Comparison of ENCODE assay signal across 1 cellular context in the genomic region with DNA sequence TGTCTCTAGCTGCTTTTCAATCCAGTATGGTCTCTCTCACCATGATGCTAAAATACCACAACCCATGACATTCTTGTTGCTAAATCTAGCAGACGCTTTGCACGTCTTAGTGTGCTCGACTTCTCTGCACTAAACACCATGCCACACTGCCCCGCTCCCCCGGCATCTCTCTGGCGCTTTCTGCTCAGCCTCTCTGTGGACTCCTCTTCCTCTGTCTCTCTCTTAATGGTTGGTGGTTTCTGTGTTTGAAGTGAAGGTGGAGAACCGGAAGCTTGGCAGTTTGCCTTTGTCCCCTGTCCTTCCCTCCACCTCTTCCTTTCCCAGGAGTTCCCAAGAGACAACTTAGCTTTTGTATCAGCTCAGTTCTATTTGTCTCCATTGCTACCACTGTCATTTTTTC.
A peak's percentile ranks its signal among the peaks of the same experiment; 100 is the strongest.
TF ChIP-seq lines count a peak whose summit lies in the region.

No MANE protein-coding gene starts in this region.

TF ChIP-seq in GM12878, 131 proteins besides CTCF, POLR2A, EP300 and RAD21:
- TF ChIP-seq SMC3 (IDR thresholded peaks at IDR 0.05; ENCODE audit: borderline replicate concordance, low read length) (no peak), MYC (IDR thresholded peaks at IDR 0.05; ENCODE audit: insufficient read depth, insufficient read length, insufficient replicate concordance, low read length, severe bottlenecking) (no peak), RUNX3 (IDR thresholded peaks at IDR 0.05; ENCODE audit: low read length) (peak; percentile 58; the same call in 1 of the 2 replicates), PAX8 (IDR thresholded peaks at IDR 0.05) (no peak), SRF (IDR thresholded peaks at IDR 0.05; ENCODE audit: low read depth in 2 of 2, low read length in 2 of 2) (no peak), SPI1 (IDR thresholded peaks at IDR 0.05; ENCODE audit: borderline replicate concordance, insufficient read depth, low read depth, low read length) (peak; percentile 35; the same call in 1 of the 2 replicates)
- TF ChIP-seq, protein P1, sequence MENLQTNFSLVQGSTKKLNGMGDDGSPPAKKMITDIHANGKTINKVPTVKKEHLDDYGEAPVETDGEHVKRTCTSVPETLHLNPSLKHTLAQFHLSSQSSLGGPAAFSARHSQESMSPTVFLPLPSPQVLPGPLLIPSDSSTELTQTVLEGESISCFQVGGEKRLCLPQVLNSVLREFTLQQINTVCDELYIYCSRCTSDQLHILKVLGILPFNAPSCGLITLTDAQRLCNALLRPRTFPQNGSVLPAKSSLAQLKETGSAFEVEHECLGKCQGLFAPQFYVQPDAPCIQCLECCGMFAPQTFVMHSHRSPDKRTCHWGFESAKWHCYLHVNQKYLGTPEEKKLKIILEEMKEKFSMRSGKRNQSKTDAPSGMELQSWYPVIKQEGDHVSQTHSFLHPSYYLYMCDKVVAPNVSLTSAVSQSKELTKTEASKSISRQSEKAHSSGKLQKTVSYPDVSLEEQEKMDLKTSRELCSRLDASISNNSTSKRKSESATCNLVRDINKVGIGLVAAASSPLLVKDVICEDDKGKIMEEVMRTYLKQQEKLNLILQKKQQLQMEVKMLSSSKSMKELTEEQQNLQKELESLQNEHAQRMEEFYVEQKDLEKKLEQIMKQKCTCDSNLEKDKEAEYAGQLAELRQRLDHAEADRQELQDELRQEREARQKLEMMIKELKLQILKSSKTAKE (IDR thresholded peaks at IDR 0.05; ENCODE audit: low read depth, poor library complexity, severe bottlenecking) = no peak
